Comparison of ENCODE assay signal across 25 cellular contexts in genomic region chr5:139885857-139886208, GRCh38.
DNase-seq lines count a peak whose midpoint lies in the region; ATAC-seq, FAIRE-seq and TF ChIP-seq lines count a peak whose summit lies in the region.
"Had no signal": no experiment of that assay in that cellular context is flagged by ENCODE, and none has a peak within 500 bp of the region (broad histone marks: within the 10 kb centered on the region; RNA-seq: fewer than 3 reads in every experiment).

No MANE protein-coding gene starts in this region.

- no peak for TF ChIP-seq RAD21 in K562 (CRISPR knock-in tag; conservative IDR thresholded peaks at IDR 0.05 in 1 of 2, IDR thresholded peaks at IDR 0.05 in 1 of 2)

- H3K79me2 ChIP-seq in mammary epithelial cell (ENCODE audit: insufficient read depth, low read length) = no peaks in the 10 kb centered on the region
- H3K79me2 ChIP-seq in K562 (ENCODE audit: control insufficient read depth, insufficient read depth, low read length) = no peaks in the 10 kb centered on the region

- ATAC-seq in K562 = no peak
- no peak for ATAC-seq in GM18867 (IDR thresholded peaks at IDR 0.05; ENCODE audit: unreplicated experiment)
- ATAC-seq: A549 had no signal

- no peak for FAIRE-seq in K562 (lab: Jason Lieb, UNC)
- FAIRE-seq: A549, GM12878, GM18507, GM19239 had no signal

- peaks cover 1% of the 10 kb centered on the region for H3K4me1 Mint-ChIP-seq in chondrocyte (ENCODE audit: low read depth)
- no peaks in the 10 kb centered on the region for H3K4me1 Mint-ChIP-seq in activated T-cell treated with anti-CD3 and anti-CD28 coated beads, Interleukin-2, amount 50 U/mL, for 24 hours (ENCODE audit: low read depth)
- H3K4me1 Mint-ChIP-seq: CD14-positive monocyte; CD8-positive, alpha-beta memory T cell had no signal

- no peak overlapping the region for H3K27ac Mint-ChIP-seq in chondrocyte (ENCODE audit: unreplicated experiment)
- H3K27ac Mint-ChIP-seq in activated T-cell treated with anti-CD3 and anti-CD28 coated beads, Interleukin-2, amount 50 U/mL, for 24 hours = no peak overlapping the region
- H3K27ac Mint-ChIP-seq: B cell; CD14-positive monocyte; CD4-positive, alpha-beta memory T cell; CD4-positive, CD25-positive, alpha-beta regulatory T cell; CD8-positive, alpha-beta memory T cell had no signal

- H3K27me3 Mint-ChIP-seq in chondrocyte (ENCODE audit: low read depth) = peaks cover 51% of the 10 kb centered on the region
- peaks cover 3% of the 10 kb centered on the region for H3K27me3 Mint-ChIP-seq in activated T-cell treated with anti-CD3 and anti-CD28 coated beads, Interleukin-2, amount 50 U/mL, for 24 hours

- WGBS in mammary epithelial cell (ENCODE audit: low coverage, missing lambda C conversion rate) = 59% methylated on average over 3 of the region's 4 CpGs
- 5% methylated on average over 4 of the region's 4 CpGs for WGBS in K562 (ENCODE audit: insufficient coverage, low coverage, missing lambda C conversion rate)

- H4K20me1 ChIP-seq in mammary epithelial cell (ENCODE audit: insufficient read depth, low read length) (no peaks in the 10 kb centered on the region), K562 (replicated peaks; ENCODE audit: control insufficient read depth, insufficient read depth, low read length) (no peaks in the 10 kb centered on the region)

- intact Hi-C loops in breast epithelium (cut with DNase I; ENCODE audit: low total_unique reads) (no loop called here), mammary epithelial cell (cut with micrococcal nuclease) (no loop called here), K562 (cut with micrococcal nuclease) (no loop called here)

- H3K27ac ChIP-seq in breast epithelium (peak overlapping the region; percentile 62 to 81), mammary epithelial cell (ENCODE audit: insufficient read depth, low read depth, low read length) (no peak overlapping the region), K562 (ENCODE audit: extremely low read depth, low read depth, low read length) (no peak overlapping the region)
- H3K27ac ChIP-seq: 22Rv1, A549 had no signal

- H3K9me3 ChIP-seq in breast epithelium (no peaks in the 10 kb centered on the region), mammary epithelial cell (replicated peaks; ENCODE audit: insufficient read depth, low read length) (no peaks in the 10 kb centered on the region), K562 (replicated peaks; ENCODE audit: control insufficient read depth, insufficient read depth, low read depth, low read length) (no peaks in the 10 kb centered on the region)
- H3K9me3 ChIP-seq: A549 had no signal

- no peak overlapping the region for H2AFZ ChIP-seq in mammary epithelial cell (ENCODE audit: low read depth, low read length)
- H2AFZ ChIP-seq in K562 (ENCODE audit: low read depth, low read length) = no peak overlapping the region

- TF ChIP-seq CTCF in breast epithelium (IDR thresholded peaks at IDR 0.05) (no peak), mammary epithelial cell (conservative IDR thresholded peaks at IDR 0.05 in 1 of 2, IDR thresholded peaks at IDR 0.05 in 1 of 2; ENCODE audit: extremely low read depth in 1 of 2, insufficient read depth in 1 of 2, low read depth in 1 of 2, low read length in 2 of 2) (no peak), K562 (IDR thresholded peaks at IDR 0.05 in 2 of 3, conservative IDR thresholded peaks at IDR 0.05 in 1 of 3; ENCODE audit: insufficient read depth in 2 of 3, low read depth in 1 of 3, low read length in 3 of 3) (no peak), chondrocyte (IDR thresholded peaks at IDR 0.05) (no peak)

- DNase-seq in breast epithelium (ENCODE audit: low spot score in 2 of 2) (no peak), mammary epithelial cell (no peak), K562 (ENCODE audit: extremely low read depth in 1 of 4, low spot score in 3 of 4) (no peak), chondrocyte (ENCODE audit: low spot score) (peak; percentile 55)
- DNase-seq in activated T-cell treated with anti-CD3 and anti-CD28 coated beads, Interleukin-2, amount 50 U/mL, for 24 hours = no peak
- DNase-seq: AML-193; CD4-positive, alpha-beta memory T cell; CD4-positive, CD25-positive, alpha-beta regulatory T cell; CD8-positive, alpha-beta memory T cell; COR-L47; DMS 273 treated with DMSO at 0.1 percent for 48 hours; DMS153; DMS53; DMS79; DND-41; EL; GDM1 had no signal

- H3K4me1 ChIP-seq in breast epithelium = no peaks in the 10 kb centered on the region
- H3K4me1 ChIP-seq in mammary epithelial cell (ENCODE audit: insufficient read depth, low read length) = peaks cover 10% of the 10 kb centered on the region
- H3K4me1 ChIP-seq in K562 (replicated peaks in 1 of 2; ENCODE audit: control insufficient read depth in 2 of 2, insufficient read depth in 2 of 2, low read length in 2 of 2) = peaks cover 0 to 2% of the 10 kb centered on the region in 2 experiments; a peak in 4 of 5 replicates
- H3K4me1 ChIP-seq: A549 had no signal

- dilution Hi-C loops in mammary epithelial cell (cut with HindIII; ENCODE audit: low sequenced_read_pairs) = no loop called here

- CTCF ChIA-PET in mammary epithelial cell (lab: Charles Lee; ENCODE audit: low non-redundant PET) (no interaction called here), K562 (lab: Yijun Ruan, JAX; ENCODE audit: low intra/inter-chr PET ratio) (no interaction called here)

- no peaks in the 10 kb centered on the region for H3K9me1 ChIP-seq in K562 (ENCODE audit: control insufficient read depth, insufficient read depth, low read length)

- H3K4me3 ChIP-seq in breast epithelium (no peak overlapping the region), mammary epithelial cell (replicated peaks in 1 of 3; ENCODE audit: insufficient read depth in 1 of 3, low read depth in 2 of 3, low read length in 3 of 3) (no peak overlapping the region), K562 (no peak overlapping the region)
- H3K4me3 ChIP-seq: A549, GM12878 had no signal

- no peak overlapping the region for H3K4me3 Mint-ChIP-seq in chondrocyte (ENCODE audit: unreplicated experiment)
- H3K4me3 Mint-ChIP-seq in activated T-cell treated with anti-CD3 and anti-CD28 coated beads, Interleukin-2, amount 50 U/mL, for 24 hours = no peak overlapping the region
- H3K4me3 Mint-ChIP-seq: B cell; CD14-positive monocyte; CD4-positive, alpha-beta memory T cell; CD4-positive, CD25-positive, alpha-beta regulatory T cell; CD8-positive, alpha-beta memory T cell had no signal

- no peak for TF ChIP-seq EP300 in K562 (IDR thresholded peaks at IDR 0.05; ENCODE audit: low read length)

- no TSS peak for BruUV-seq in mammary epithelial cell (replicated peaks; lab: Mats Ljungman, UMichigan)
- BruUV-seq in K562 (replicated peaks; lab: Mats Ljungman, UMichigan) = no TSS peak

- no peaks in the 10 kb centered on the region for H3K36me3 ChIP-seq in breast epithelium
- no peaks in the 10 kb centered on the region for H3K36me3 ChIP-seq in mammary epithelial cell (ENCODE audit: insufficient read depth, low read length)
- no peaks in the 10 kb centered on the region for H3K36me3 ChIP-seq in K562 (ENCODE audit: control insufficient read depth, insufficient read depth, low read length)

- H3K4me2 ChIP-seq in mammary epithelial cell (ENCODE audit: insufficient read depth, low read depth, low read length) (no peak overlapping the region), K562 (ENCODE audit: insufficient read depth, low read length) (no peak overlapping the region)
- H3K4me2 ChIP-seq: A549 had no signal

- peaks cover 3% of the 10 kb centered on the region for H3K36me3 Mint-ChIP-seq in chondrocyte (ENCODE audit: low read depth)
- no peaks in the 10 kb centered on the region for H3K36me3 Mint-ChIP-seq in activated T-cell treated with anti-CD3 and anti-CD28 coated beads, Interleukin-2, amount 50 U/mL, for 24 hours (ENCODE audit: low read depth)
- H3K36me3 Mint-ChIP-seq: CD14-positive monocyte; CD4-positive, alpha-beta memory T cell; CD4-positive, CD25-positive, alpha-beta regulatory T cell; CD8-positive, alpha-beta memory T cell had no signal

- H3K27me3 ChIP-seq in breast epithelium = no peaks in the 10 kb centered on the region
- no peaks in the 10 kb centered on the region for H3K27me3 ChIP-seq in mammary epithelial cell (ENCODE audit: insufficient read depth, low read length)
- H3K27me3 ChIP-seq in K562 (ENCODE audit: control insufficient read depth in 2 of 2, insufficient read depth in 2 of 2, low read length in 2 of 2) = peaks cover 4 to 51% of the 10 kb centered on the region in 2 experiments; a peak in 2 of 5 replicates

- no peak overlapping the region for H3K9ac ChIP-seq in mammary epithelial cell (ENCODE audit: insufficient read depth, low read length)
- H3K9ac ChIP-seq in K562 (ENCODE audit: insufficient read depth in 1 of 2, low read depth in 2 of 2, low read length in 2 of 2) = no peak overlapping the region

- no peaks in the 10 kb centered on the region for H3K9me3 Mint-ChIP-seq in chondrocyte (ENCODE audit: low read depth)
- H3K9me3 Mint-ChIP-seq in activated T-cell treated with anti-CD3 and anti-CD28 coated beads, Interleukin-2, amount 50 U/mL, for 24 hours = no peaks in the 10 kb centered on the region
- H3K9me3 Mint-ChIP-seq: CD4-positive, alpha-beta memory T cell; CD4-positive, CD25-positive, alpha-beta regulatory T cell; CD8-positive, alpha-beta memory T cell had no signal

- in situ Hi-C loops in mammary epithelial cell (cut with MboI; ENCODE audit: low sequenced_read_pairs in 2 of 2) (no loop called here), K562 (cut with MboI) (no loop called here)

- POLR2A ChIA-PET in K562 (lab: Yijun Ruan, JAX) = interaction anchor here (0.5 kb wide), 1 partner anchor 760 kb away, joined by 3 read pairs; no protein-coding TSS in a partner anchor

- TF ChIP-seq POLR2A in breast epithelium (IDR thresholded peaks at IDR 0.05) = no peak
- no peak for TF ChIP-seq POLR2A in K562 (conservative IDR thresholded peaks at IDR 0.05)

TF ChIP-seq in K562, 482 proteins besides CTCF, POLR2A, EP300 and RAD21 (continues in another document):
- TF ChIP-seq GABPA (tag; conservative IDR thresholded peaks at IDR 0.05; ENCODE audit: low read depth) (no peak), BCOR (IDR thresholded peaks at IDR 0.05) (no peak), ARID2 (IDR thresholded peaks at IDR 0.05) (no peak), UBTF (IDR thresholded peaks at IDR 0.05; ENCODE audit: borderline replicate concordance in 1 of 2, low read depth in 2 of 2, low read length in 2 of 2) (no peak)

Comparison
In these comparisons a context has a peak if more than half of its experiments do, and no peak if none do; other contexts are left out.
1. H3K27ac ChIP-seq: peak in breast epithelium (2 of 2); none in mammary epithelial cell (single experiment) and K562 (single experiment).